Comparison of ENCODE assay signal across 1 cellular context in the genomic region with DNA sequence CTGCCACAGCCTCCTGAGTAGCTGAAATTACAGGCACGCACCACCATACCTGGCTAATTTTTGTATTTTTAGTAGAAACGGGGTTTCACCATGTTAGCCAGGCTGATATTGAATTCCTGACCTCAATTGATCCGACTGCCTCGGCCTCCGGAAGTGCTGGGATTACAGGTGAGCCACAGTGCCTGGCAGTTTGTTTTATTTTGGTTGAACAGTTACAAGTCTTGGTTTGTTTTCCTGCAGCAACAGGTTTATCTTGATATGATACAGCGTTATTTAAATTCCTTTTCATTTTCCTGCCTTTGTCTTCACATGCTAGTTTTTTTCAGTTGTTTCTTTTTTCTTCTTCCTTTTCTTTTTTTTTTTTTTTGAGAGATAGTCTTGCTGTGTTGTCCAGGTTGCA.
TF ChIP-seq lines count a peak whose summit lies in the region.

No MANE protein-coding gene starts in this region.

TF ChIP-seq in WTC11, 78 proteins besides CTCF, POLR2A, EP300 and RAD21 (continued from another document):
- TF ChIP-seq, protein P1, sequence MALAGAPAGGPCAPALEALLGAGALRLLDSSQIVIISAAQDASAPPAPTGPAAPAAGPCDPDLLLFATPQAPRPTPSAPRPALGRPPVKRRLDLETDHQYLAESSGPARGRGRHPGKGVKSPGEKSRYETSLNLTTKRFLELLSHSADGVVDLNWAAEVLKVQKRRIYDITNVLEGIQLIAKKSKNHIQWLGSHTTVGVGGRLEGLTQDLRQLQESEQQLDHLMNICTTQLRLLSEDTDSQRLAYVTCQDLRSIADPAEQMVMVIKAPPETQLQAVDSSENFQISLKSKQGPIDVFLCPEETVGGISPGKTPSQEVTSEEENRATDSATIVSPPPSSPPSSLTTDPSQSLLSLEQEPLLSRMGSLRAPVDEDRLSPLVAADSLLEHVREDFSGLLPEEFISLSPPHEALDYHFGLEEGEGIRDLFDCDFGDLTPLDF (CRISPR knock-in tag; IDR thresholded peaks at IDR 0.05) = no peak
- TF ChIP-seq, protein P2, sequence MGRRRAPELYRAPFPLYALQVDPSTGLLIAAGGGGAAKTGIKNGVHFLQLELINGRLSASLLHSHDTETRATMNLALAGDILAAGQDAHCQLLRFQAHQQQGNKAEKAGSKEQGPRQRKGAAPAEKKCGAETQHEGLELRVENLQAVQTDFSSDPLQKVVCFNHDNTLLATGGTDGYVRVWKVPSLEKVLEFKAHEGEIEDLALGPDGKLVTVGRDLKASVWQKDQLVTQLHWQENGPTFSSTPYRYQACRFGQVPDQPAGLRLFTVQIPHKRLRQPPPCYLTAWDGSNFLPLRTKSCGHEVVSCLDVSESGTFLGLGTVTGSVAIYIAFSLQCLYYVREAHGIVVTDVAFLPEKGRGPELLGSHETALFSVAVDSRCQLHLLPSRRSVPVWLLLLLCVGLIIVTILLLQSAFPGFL (CRISPR knock-in tag; IDR thresholded peaks at IDR 0.05; ENCODE audit: borderline replicate concordance) = no peak
- no peak for TF ChIP-seq ZNF219 (CRISPR knock-in tag; IDR thresholded peaks at IDR 0.05; ENCODE audit: borderline replicate concordance)
- no peak for TF ChIP-seq NFE2L1 (CRISPR knock-in tag; IDR thresholded peaks at IDR 0.05)
- TF ChIP-seq, protein P3, sequence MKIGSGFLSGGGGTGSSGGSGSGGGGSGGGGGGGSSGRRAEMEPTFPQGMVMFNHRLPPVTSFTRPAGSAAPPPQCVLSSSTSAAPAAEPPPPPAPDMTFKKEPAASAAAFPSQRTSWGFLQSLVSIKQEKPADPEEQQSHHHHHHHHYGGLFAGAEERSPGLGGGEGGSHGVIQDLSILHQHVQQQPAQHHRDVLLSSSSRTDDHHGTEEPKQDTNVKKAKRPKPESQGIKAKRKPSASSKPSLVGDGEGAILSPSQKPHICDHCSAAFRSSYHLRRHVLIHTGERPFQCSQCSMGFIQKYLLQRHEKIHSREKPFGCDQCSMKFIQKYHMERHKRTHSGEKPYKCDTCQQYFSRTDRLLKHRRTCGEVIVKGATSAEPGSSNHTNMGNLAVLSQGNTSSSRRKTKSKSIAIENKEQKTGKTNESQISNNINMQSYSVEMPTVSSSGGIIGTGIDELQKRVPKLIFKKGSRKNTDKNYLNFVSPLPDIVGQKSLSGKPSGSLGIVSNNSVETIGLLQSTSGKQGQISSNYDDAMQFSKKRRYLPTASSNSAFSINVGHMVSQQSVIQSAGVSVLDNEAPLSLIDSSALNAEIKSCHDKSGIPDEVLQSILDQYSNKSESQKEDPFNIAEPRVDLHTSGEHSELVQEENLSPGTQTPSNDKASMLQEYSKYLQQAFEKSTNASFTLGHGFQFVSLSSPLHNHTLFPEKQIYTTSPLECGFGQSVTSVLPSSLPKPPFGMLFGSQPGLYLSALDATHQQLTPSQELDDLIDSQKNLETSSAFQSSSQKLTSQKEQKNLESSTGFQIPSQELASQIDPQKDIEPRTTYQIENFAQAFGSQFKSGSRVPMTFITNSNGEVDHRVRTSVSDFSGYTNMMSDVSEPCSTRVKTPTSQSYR (CRISPR knock-in tag; IDR thresholded peaks at IDR 0.05) = no peak
- TF ChIP-seq MYBL2 (CRISPR knock-in tag; IDR thresholded peaks at IDR 0.05) = no peak
- TF ChIP-seq, protein P4, sequence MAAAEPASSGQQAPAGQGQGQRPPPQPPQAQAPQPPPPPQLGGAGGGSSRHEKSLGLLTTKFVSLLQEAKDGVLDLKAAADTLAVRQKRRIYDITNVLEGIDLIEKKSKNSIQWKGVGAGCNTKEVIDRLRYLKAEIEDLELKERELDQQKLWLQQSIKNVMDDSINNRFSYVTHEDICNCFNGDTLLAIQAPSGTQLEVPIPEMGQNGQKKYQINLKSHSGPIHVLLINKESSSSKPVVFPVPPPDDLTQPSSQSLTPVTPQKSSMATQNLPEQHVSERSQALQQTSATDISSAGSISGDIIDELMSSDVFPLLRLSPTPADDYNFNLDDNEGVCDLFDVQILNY (CRISPR knock-in tag; IDR thresholded peaks at IDR 0.05) = no peak
- TF ChIP-seq GTF2I (CRISPR knock-in tag; conservative IDR thresholded peaks at IDR 0.05) = no peak
- no peak for TF ChIP-seq ZNF396 (CRISPR knock-in tag; IDR thresholded peaks at IDR 0.05; ENCODE audit: borderline replicate concordance)
- TF ChIP-seq SP1 (CRISPR knock-in tag; conservative IDR thresholded peaks at IDR 0.05) = no peak
- no peak for TF ChIP-seq GRHL2 (CRISPR knock-in tag; IDR thresholded peaks at IDR 0.05; ENCODE audit: insufficient replicate concordance, severe bottlenecking)
- no peak for TF ChIP-seq NFATC4 (CRISPR knock-in tag; IDR thresholded peaks at IDR 0.05)
- no peak for TF ChIP-seq MXD4 (CRISPR knock-in tag; IDR thresholded peaks at IDR 0.05; ENCODE audit: borderline replicate concordance)
- TF ChIP-seq PRRX2 (CRISPR knock-in tag; IDR thresholded peaks at IDR 0.05) = no peak
